8 cellular contexts compared by ENCODE assay signal in genomic region chr19:35903550-35904179, GRCh38. TPM values are rescaled to one million over a fixed set of nuclear protein-coding genes. Genes with fewer than 3 reads are reported as not detected.
DNase-seq lines count a peak whose midpoint lies in the region; ATAC-seq and TF ChIP-seq lines count a peak whose summit lies in the region.

No MANE protein-coding gene starts in this region.

- TF ChIP-seq CTCF in SK-N-SH (IDR thresholded peaks at IDR 0.05) (no peak), PC-3 (conservative IDR thresholded peaks at IDR 0.05; ENCODE audit: low read depth, low read length) (no peak), esophagus squamous epithelium (IDR thresholded peaks at IDR 0.05) (no peak)

- H3K9me2 ChIP-seq in SK-N-SH (no peaks in the 10 kb centered on the region), PC-3 (replicated peaks; ENCODE audit: low read length) (no peaks in the 10 kb centered on the region)

- H2AFZ ChIP-seq in SK-N-SH (ENCODE audit: low read depth), result 0 out of 2 replicates have a peak overlapping the region, but pooled peaks have one; percentile 45
- H2AFZ ChIP-seq in PC-3 (ENCODE audit: low read length), result peak overlapping the region; percentile 75

- TF ChIP-seq RAD21 in SK-N-SH (IDR thresholded peaks at IDR 0.05; ENCODE audit: low read length), result no peak

- H3K27me3 Mint-ChIP-seq in activated T-cell treated with anti-CD3 and anti-CD28 coated beads, Interleukin-2, amount 50 U/mL, for 4 hours (ENCODE audit: low read depth), result no peaks in the 10 kb centered on the region
- no peaks in the 10 kb centered on the region for H3K27me3 Mint-ChIP-seq in naive thymus-derived CD8-positive, alpha-beta T cell

- ATAC-seq in SK-N-SH treated with all-trans-retinoic acid at 6 μM for 48 hours (no peak), HG03280 (IDR thresholded peaks at IDR 0.05; ENCODE audit: unreplicated experiment) (peak; percentile 42), PC-3 (peak; percentile 10; the same call in 1 of the 2 replicates)
- peak; percentile 42 to 43 for ATAC-seq in activated T-cell treated with anti-CD3 and anti-CD28 coated beads, Interleukin-2, amount 50 U/mL, for 4 hours
- peak; percentile 57 to 71 for ATAC-seq in naive thymus-derived CD8-positive, alpha-beta T cell

- H3K27ac Mint-ChIP-seq in naive thymus-derived CD8-positive, alpha-beta T cell, result peak overlapping the region; percentile 94 to 100 (median 99)

- TF ChIP-seq POLR2A in esophagus squamous epithelium (IDR thresholded peaks at IDR 0.05), result peak in 1 of 4 donors; percentile 76

- peaks cover 10% of the 10 kb centered on the region for H3F3A ChIP-seq in SK-N-SH (replicated peaks; ENCODE audit: insufficient read depth)
- H3F3A ChIP-seq in PC-3 (ENCODE audit: low read length, unreplicated experiment), result no peaks in the 10 kb centered on the region

- no TSS peak for BruUV-seq in PC-3 (replicated peaks; lab: Mats Ljungman, UMichigan)

- 32% methylated on average over 24 of the region's 24 CpGs for WGBS in SK-N-SH (ENCODE audit: low lambda C conversion rate)
- WGBS in esophagus squamous epithelium, 2 donors, result 0 to 8% methylated on average over 6 of the region's 24 CpGs

- H3K36me3 Mint-ChIP-seq in activated T-cell treated with anti-CD3 and anti-CD28 coated beads, Interleukin-2, amount 50 U/mL, for 4 hours (ENCODE audit: insufficient read depth), result peaks cover 3% of the 10 kb centered on the region
- H3K36me3 Mint-ChIP-seq in naive thymus-derived CD8-positive, alpha-beta T cell, result peaks cover 1 to 8% (median 5%) of the 10 kb centered on the region in 3 donors

- H3K4me1 ChIP-seq in SK-N-SH (ENCODE audit: control insufficient read depth in 1 of 2, insufficient read depth in 2 of 2, low read depth in 1 of 2, low read length in 1 of 2) (peaks cover 5 to 17% of the 10 kb centered on the region in 2 experiments; a peak in 3 of 4 replicates), PC-3 (ENCODE audit: insufficient read depth, low read length) (peaks cover 10% of the 10 kb centered on the region; the same call in 1 of the 2 replicates), esophagus squamous epithelium (peaks cover 6 to 57% (median 23%) of the 10 kb centered on the region in 3 donors)

- H3K27me3 ChIP-seq in SK-N-SH (ENCODE audit: insufficient read depth) (no peaks in the 10 kb centered on the region), PC-3 (ENCODE audit: low read length) (no peaks in the 10 kb centered on the region), esophagus squamous epithelium (no peaks in the 10 kb centered on the region)

- no peaks in the 10 kb centered on the region for H3K9me3 Mint-ChIP-seq in activated T-cell treated with anti-CD3 and anti-CD28 coated beads, Interleukin-2, amount 50 U/mL, for 4 hours
- no peaks in the 10 kb centered on the region for H3K9me3 Mint-ChIP-seq in naive thymus-derived CD8-positive, alpha-beta T cell

- H3K4me2 ChIP-seq in SK-N-SH (0 out of 2 replicates have a peak overlapping the region, but pooled peaks have one; percentile 24), PC-3 (ENCODE audit: low read length) (peak overlapping the region; percentile 73)

- no peaks in the 10 kb centered on the region for H4K20me1 ChIP-seq in SK-N-SH (ENCODE audit: insufficient read depth)
- H4K20me1 ChIP-seq in PC-3 (ENCODE audit: low read length), result no peaks in the 10 kb centered on the region

- DNase-seq in SK-N-SH (peak; percentile 75), PC-3 (peak; percentile 59), esophagus squamous epithelium (lab: John Stamatoyannopoulos, UW) (peak; percentile 75)
- peak; percentile 90 for DNase-seq in activated T-cell treated with anti-CD3 and anti-CD28 coated beads, Interleukin-2, amount 50 U/mL, for 4 hours
- peak; percentile 83 to 95 (median 88) for DNase-seq in naive thymus-derived CD8-positive, alpha-beta T cell
- peak; percentile 86 for DNase-seq in stimulated activated naive CD4-positive, alpha-beta T cell treated with Interleukin-2 at 50 U/mL for 16 hours (lab: John Stamatoyannopoulos, UW)

- no peak for TF ChIP-seq EP300 in SK-N-SH (IDR thresholded peaks at IDR 0.05; ENCODE audit: borderline replicate concordance in 1 of 2, low read depth in 1 of 2, low read length in 1 of 2)

- H3K9me3 ChIP-seq in SK-N-SH, result no peaks in the 10 kb centered on the region
- H3K9me3 ChIP-seq in PC-3 (ENCODE audit: low read length), result no peaks in the 10 kb centered on the region
- H3K9me3 ChIP-seq in esophagus squamous epithelium, result no peaks in the 10 kb centered on the region

- H3K4me1 Mint-ChIP-seq in activated T-cell treated with anti-CD3 and anti-CD28 coated beads, Interleukin-2, amount 50 U/mL, for 4 hours (ENCODE audit: low read depth), result peaks cover 50% of the 10 kb centered on the region
- peaks cover 30 to 73% (median 50%) of the 10 kb centered on the region in 4 donors for H3K4me1 Mint-ChIP-seq in naive thymus-derived CD8-positive, alpha-beta T cell

- H3K79me2 ChIP-seq in SK-N-SH (ENCODE audit: insufficient read depth) (peaks cover 6% of the 10 kb centered on the region; the same call in 1 of the 2 replicates), PC-3 (ENCODE audit: low read length) (peaks cover 11% of the 10 kb centered on the region)

- H3K36me3 ChIP-seq in SK-N-SH (replicated peaks in 1 of 2; ENCODE audit: control insufficient read depth in 1 of 2, insufficient read depth in 2 of 2, low read length in 1 of 2) (no peaks in the 10 kb centered on the region), PC-3 (ENCODE audit: low read depth, low read length) (no peaks in the 10 kb centered on the region), esophagus squamous epithelium (no peaks in the 10 kb centered on the region)

- H3K4me3 ChIP-seq in SK-N-SH (ENCODE audit: low read depth in 2 of 2, low read length in 1 of 2), result peak overlapping the region in 1 of 2 experiments; percentile 19; a peak in 2 of 4 replicates
- peak overlapping the region; percentile 42 for H3K4me3 ChIP-seq in PC-3 (ENCODE audit: low read length)
- peak overlapping the region in 3 of 4 donors; percentile 16 to 55 (median 33) for H3K4me3 ChIP-seq in esophagus squamous epithelium

- intact Hi-C loops in PC-3 (cut with micrococcal nuclease), result no loop called here
- intact Hi-C loops in esophagus squamous epithelium (cut with DNase I), result no loop called here

- H3K27ac ChIP-seq in SK-N-SH (ENCODE audit: low read depth in 2 of 2, low read length in 1 of 2), result no peak overlapping the region; a peak in 1 of 4 replicates
- H3K27ac ChIP-seq in PC-3 (ENCODE audit: low read length), result no peak overlapping the region
- H3K27ac ChIP-seq in esophagus squamous epithelium, result peak overlapping the region; percentile 27 to 97 (median 94)

- H3K4me3 Mint-ChIP-seq in activated T-cell treated with anti-CD3 and anti-CD28 coated beads, Interleukin-2, amount 50 U/mL, for 4 hours, result peak overlapping the region; percentile 94
- H3K4me3 Mint-ChIP-seq in naive thymus-derived CD8-positive, alpha-beta T cell, result peak overlapping the region; percentile 90 to 100 (median 99)

- CTCF ChIA-PET in SK-N-SH (lab: Yijun Ruan, JAX) (interaction anchor here (0.6 kb wide), 1 partner anchor 8 kb away, joined by 3 read pairs; no protein-coding TSS in a partner anchor), PC-3 (lab: Charles Lee) (no interaction called here)

- H3K9ac ChIP-seq in SK-N-SH (no peak overlapping the region), PC-3 (ENCODE audit: low read length) (peak overlapping the region; percentile 17; the same call in 1 of the 2 replicates)

- POLR2A ChIA-PET in SK-N-SH (lab: Yijun Ruan, JAX) (no interaction called here), PC-3 (lab: Charles Lee; ENCODE audit: unreplicated experiment) (no interaction called here)
- POLR2A ChIA-PET in naive thymus-derived CD8-positive, alpha-beta T cell (lab: Charles Lee), result interaction anchor here (0.6 to 4.1 kb wide), 9 partner anchors 21 to 158 kb away, joined by 3 to 49 read pairs (median 5); partner anchors contain the start of genes LIN37, PSENEN and U2AF1L4

RNA-seq across cellular contexts. Expression of gene HCST, which starts 1.3 kb away (rescaled TPM):
- 0.59 and 0.76 TPM in 2 replicates for polyA plus RNA-seq in SK-N-SH (2012; rRNA removed)
- polyA plus RNA-seq in SK-N-SH (2012; cell fraction: cytosol; rRNA removed), result 0.39 and 0.62 TPM in 2 replicates
- 1.6 and 2.6 TPM in 2 replicates for polyA plus RNA-seq in SK-N-SH (2012; cell fraction: nucleus; rRNA removed)
- total RNA-seq in PC-3 (2014; rRNA removed) (not detected in 2 replicates), esophagus squamous epithelium (1 to 10 TPM in 1 of 4 donors, not detected in 3; 1.3 TPM)
- total RNA-seq in activated T-cell treated with anti-CD3 and anti-CD28 coated beads, Interleukin-2, amount 50 U/mL, for 4 hours, result 10 to 100 TPM; 22.6 to 37.1 (median 24.0) TPM
- total RNA-seq in naive thymus-derived CD8-positive, alpha-beta T cell, result 10 to 100 TPM; 85.7 to 87.7 TPM
- 1,000 to 10,000 TPM; 1,254 to 1,751 (median 1,469) TPM for polyA plus RNA-seq in naive thymus-derived CD8-positive, alpha-beta T cell

RNA-seq across cellular contexts. Expression of gene NFKBID, which starts 3.3 kb away (rescaled TPM):
- polyA plus RNA-seq in SK-N-SH (2012; rRNA removed), result 5.5 and 11.4 TPM in 2 replicates
- 0.58 and 1.2 TPM in 2 replicates for polyA plus RNA-seq in SK-N-SH (2012; cell fraction: cytosol; rRNA removed)
- polyA plus RNA-seq in SK-N-SH (2012; cell fraction: nucleus; rRNA removed), result 34.8 and 42.4 TPM in 2 replicates
- total RNA-seq in PC-3 (2014; rRNA removed) (9.0 and 10.6 TPM in 2 replicates), esophagus squamous epithelium (10 to 100 TPM in 2 of 4 donors, 1 to 10 TPM in 2; 4.0 to 29.4 (median 11.6) TPM)
- total RNA-seq in activated T-cell treated with anti-CD3 and anti-CD28 coated beads, Interleukin-2, amount 50 U/mL, for 4 hours, result 100 to 1,000 TPM; 138 to 149 (median 142) TPM
- total RNA-seq in naive thymus-derived CD8-positive, alpha-beta T cell, result 10 to 100 TPM; 42.7 to 48.7 TPM
- polyA plus RNA-seq in naive thymus-derived CD8-positive, alpha-beta T cell, result 1 to 10 TPM; 1.2 to 2.8 (median 2.5) TPM

RNA-seq across cellular contexts. Expression of gene TYROBP, which starts 4.4 kb away (rescaled TPM):
- not detected in 2 replicates for polyA plus RNA-seq in SK-N-SH (2012; rRNA removed)
- not detected in 2 replicates for polyA plus RNA-seq in SK-N-SH (2012; cell fraction: cytosol; rRNA removed)
- polyA plus RNA-seq in SK-N-SH (2012; cell fraction: nucleus; rRNA removed), result not detected in 2 replicates
- total RNA-seq in PC-3 (2014; rRNA removed), result not detected in 2 replicates
- total RNA-seq in activated T-cell treated with anti-CD3 and anti-CD28 coated beads, Interleukin-2, amount 50 U/mL, for 4 hours, result under 1 TPM in 2 of 3 donors, not detected in 1; 0.52 to 0.69 TPM
- total RNA-seq in esophagus squamous epithelium, result 10 to 100 TPM in 3 of 4 donors, 1 to 10 TPM in 1; 4.5 to 95.9 (median 33.8) TPM
- 1 to 10 TPM; 3.1 to 5.8 TPM for total RNA-seq in naive thymus-derived CD8-positive, alpha-beta T cell
- polyA plus RNA-seq in naive thymus-derived CD8-positive, alpha-beta T cell, result 10 to 100 TPM in 1 of 3 donors, 1 to 10 TPM in 2; 4.4 to 72.6 (median 5.6) TPM

RNA-seq across cellular contexts. Expression of gene LRFN3, which starts 32.5 kb away (rescaled TPM):
- polyA plus RNA-seq in SK-N-SH (2012; rRNA removed), result 2.1 and 5.4 TPM in 2 replicates
- 3.3 and 6.5 TPM in 2 replicates for polyA plus RNA-seq in SK-N-SH (2012; cell fraction: cytosol; rRNA removed)
- polyA plus RNA-seq in SK-N-SH (2012; cell fraction: nucleus; rRNA removed), result 4.3 and 6.0 TPM in 2 replicates
- 4.1 and 4.8 TPM in 2 replicates for total RNA-seq in PC-3 (2014; rRNA removed)
- 10 to 100 TPM; 14.1 to 15.3 (median 14.4) TPM for total RNA-seq in activated T-cell treated with anti-CD3 and anti-CD28 coated beads, Interleukin-2, amount 50 U/mL, for 4 hours
- 10 to 100 TPM in 1 of 4 donors, 1 to 10 TPM in 3; 5.6 to 12.4 (median 7.5) TPM for total RNA-seq in esophagus squamous epithelium
- total RNA-seq in naive thymus-derived CD8-positive, alpha-beta T cell, result 10 to 100 TPM; 11.2 to 11.4 TPM
- polyA plus RNA-seq in naive thymus-derived CD8-positive, alpha-beta T cell, result 1 to 10 TPM in 2 of 3 donors, under 1 TPM in 1; 0.62 to 1.4 (median 1.1) TPM

RNA-seq across cellular contexts. Expression of gene APLP1, which starts 35.3 kb away (rescaled TPM):
- polyA plus RNA-seq in SK-N-SH (2012; rRNA removed), result 31.8 and 66.7 TPM in 2 replicates
- polyA plus RNA-seq in SK-N-SH (2012; cell fraction: cytosol; rRNA removed), result 22.4 and 36.2 TPM in 2 replicates
- 41.1 and 43.6 TPM in 2 replicates for polyA plus RNA-seq in SK-N-SH (2012; cell fraction: nucleus; rRNA removed)
- 21.1 and 23.2 TPM in 2 replicates for total RNA-seq in PC-3 (2014; rRNA removed)
- total RNA-seq in activated T-cell treated with anti-CD3 and anti-CD28 coated beads, Interleukin-2, amount 50 U/mL, for 4 hours, result under 1 TPM in 2 of 3 donors, not detected in 1; 0.24 to 0.34 TPM
- 1 to 10 TPM in 1 of 4 donors, under 1 TPM in 2, not detected in 1; 0.44 to 1.7 (median 0.76) TPM for total RNA-seq in esophagus squamous epithelium
- total RNA-seq in naive thymus-derived CD8-positive, alpha-beta T cell, result not detected
- polyA plus RNA-seq in naive thymus-derived CD8-positive, alpha-beta T cell, result not detected

Comparison
In these comparisons a context has a peak if more than half of its experiments do, and no peak if none do; other contexts are left out.
1. H3K27ac ChIP-seq: peak in esophagus squamous epithelium (4 of 4); none in SK-N-SH (0 of 2) and PC-3 (single experiment).
2. RNA of gene HCST, which starts 1.3 kb away (total RNA-seq): 85.7 to 87.7 TPM in naive thymus-derived CD8-positive, alpha-beta T cell and 22.6 to 37.1 TPM in activated T-cell treated with anti-CD3 and anti-CD28 coated beads, Interleukin-2, amount 50 U/mL, for 4 hours; 1.3 TPM in esophagus squamous epithelium and not detected in PC-3; every median in the first group is over 10 times any median in the second.
3. Peak in every context shown above with its lines, with median percentiles within 50 percentile points of each other: DNase-seq.